Comparison of ENCODE assay signal across 19 cellular contexts in genomic region chr18:57624988-57625387, GRCh38. TPM values are rescaled to one million over a fixed set of nuclear protein-coding genes. Genes with fewer than 3 reads are reported as not detected.
A peak's percentile ranks its signal among the peaks of the same experiment; 100 is the strongest.
DNase-seq lines count a peak whose midpoint lies in the region; ATAC-seq, FAIRE-seq and TF ChIP-seq lines count a peak whose summit lies in the region.
"Had no signal": no experiment of that assay in that cellular context is flagged by ENCODE, and none has a peak within 500 bp of the region (broad histone marks: within the 10 kb centered on the region; RNA-seq: fewer than 3 reads in every experiment).

No MANE protein-coding gene starts in this region.

- TF ChIP-seq EP300 in HepG2 (IDR thresholded peaks at IDR 0.05; ENCODE audit: low read depth in 2 of 2, low read length in 2 of 2): no peak
- TF ChIP-seq EP300 in HepG2 (CRISPR knock-in tag; IDR thresholded peaks at IDR 0.05; ENCODE audit: borderline replicate concordance): no peak

- BruUV-seq in HepG2 (replicated peaks; lab: Mats Ljungman, UMichigan): no TSS peak

- H3K4me2 ChIP-seq in HepG2 (ENCODE audit: low read depth, low read length) (no peak overlapping the region), fibroblast of lung (ENCODE audit: extremely low read depth, insufficient read depth, low read length) (no peak overlapping the region)
- H3K4me2 ChIP-seq: A549 had no signal

- CTCF ChIA-PET in HepG2 (lab: Yijun Ruan, JAX; ENCODE audit: low intra/inter-chr PET ratio, low total read pairs): no interaction called here

- H3K79me2 ChIP-seq in HepG2 (ENCODE audit: insufficient read depth, low read length) (peaks cover 16% of the 10 kb centered on the region), fibroblast of lung (ENCODE audit: control insufficient read depth, insufficient read depth, low read length) (peaks cover 15% of the 10 kb centered on the region)

- no CpG with 5 or more reads among the region's 4 CpGs for WGBS in HepG2 (ENCODE audit: low lambda C conversion rate)
- no CpG with 5 or more reads among the region's 4 CpGs for WGBS in right lobe of liver (ENCODE audit: insufficient coverage, low coverage, low lambda C conversion rate, missing lambda C conversion rate)

- intact Hi-C loops in HepG2 (cut with micrococcal nuclease; ENCODE audit: unreplicated experiment): loop anchor here (5.0 to 10.0 kb wide), 3 partner anchors 190 to 790 kb away; no protein-coding TSS in a partner anchor
- intact Hi-C loops in right lobe of liver (cut with DNase I): no loop called here

- POLR2A ChIA-PET in HepG2 (lab: Yijun Ruan, JAX): no interaction called here

- TF ChIP-seq POLR2A in HepG2 (IDR thresholded peaks at IDR 0.05; ENCODE audit: insufficient read depth in 1 of 2, low read depth in 2 of 2, low read length in 2 of 2): no peak
- TF ChIP-seq POLR2A in right lobe of liver (IDR thresholded peaks at IDR 0.05): no peak

- TF ChIP-seq RAD21 in HepG2 (CRISPR knock-in tag; IDR thresholded peaks at IDR 0.05): no peak

- H3K36me3 ChIP-seq in HepG2 (replicated peaks in 1 of 2; ENCODE audit: control insufficient read depth in 1 of 2, insufficient read depth in 2 of 2, low read length in 2 of 2) (peaks cover 0 to 2% of the 10 kb centered on the region in 2 experiments; a peak in 2 of 5 replicates), right lobe of liver (no peaks in the 10 kb centered on the region), fibroblast of lung (ENCODE audit: control insufficient read depth, insufficient read depth, low read length) (no peaks in the 10 kb centered on the region)
- H3K36me3 ChIP-seq: left lung, uterus had no signal

- H3K4me3 ChIP-seq in HepG2 (replicated peaks in 1 of 3; ENCODE audit: insufficient read depth in 1 of 3, low read depth in 2 of 3, low read length in 3 of 3): no peak overlapping the region
- no peak overlapping the region for H3K4me3 ChIP-seq in right lobe of liver
- no peak overlapping the region for H3K4me3 ChIP-seq in fibroblast of lung (replicated peaks in 1 of 4; ENCODE audit: control extremely low read depth in 1 of 4, insufficient read depth in 1 of 4, low read depth in 3 of 4, low read length in 4 of 4)
- H3K4me3 ChIP-seq: A549, left lung, uterus had no signal

- in situ Hi-C loops in HepG2 (cut with HindIII; ENCODE audit: extremely low pct_ligation_motif_present, low pct_unique_long_range_greater_than_20kb): no loop called here

- H3K4me1 ChIP-seq in HepG2 (ENCODE audit: insufficient read depth, low read length) (peaks cover 36% of the 10 kb centered on the region), right lobe of liver (peaks cover 0 to 10% (median 0%) of the 10 kb centered on the region in 4 donors), fibroblast of lung (ENCODE audit: control insufficient read depth, extremely low read depth, insufficient read depth, low read length) (peaks cover 6% of the 10 kb centered on the region)

- H3K9ac ChIP-seq in HepG2 (ENCODE audit: insufficient read depth, low read depth, low read length) (no peak overlapping the region), fibroblast of lung (ENCODE audit: insufficient read depth, low read length) (no peak overlapping the region)

- DNase-seq in HepG2 (ENCODE audit: low spot score) (no peak), right lobe of liver (no peak), RCC 7860 (ENCODE audit: low spot score) (peak; percentile 40), fibroblast of lung (ENCODE audit: low read depth in 2 of 2) (peak; percentile 22 to 65), urothelium cell line (ENCODE audit: low spot score) (peak; percentile 27), RPMI8226 (no peak), retina (no peak)
- DNase-seq: activated CD8-positive, alpha-beta T cell treated with anti-CD3 and anti-CD28 coated beads, Interleukin-2, amount 10 ng/mL, durations not matched to agents 7 days and 5 days; CD8-positive, alpha-beta memory T cell; GDM1; left lung; NCI-H146; stimulated activated CD4-positive, alpha-beta T cell treated with anti-CD3 and anti-CD28 coated beads, Interleukin-2, amount 100 ng/mL, for 24 hours; T-cell; uterus; WERI-Rb-1 had no signal

- H3K9me3 ChIP-seq in HepG2 (ENCODE audit: low read length): no peaks in the 10 kb centered on the region
- no peaks in the 10 kb centered on the region for H3K9me3 ChIP-seq in right lobe of liver
- no peaks in the 10 kb centered on the region for H3K9me3 ChIP-seq in fibroblast of lung (ENCODE audit: control insufficient read depth, insufficient read depth, low read depth, low read length)
- H3K9me3 ChIP-seq: A549, left lung, uterus had no signal

- H3K27me3 ChIP-seq in HepG2 (ENCODE audit: control insufficient read depth in 1 of 2, insufficient read depth in 2 of 2, low read length in 2 of 2) (no peaks in the 10 kb centered on the region; a peak in 1 of 5 replicates), right lobe of liver (no peaks in the 10 kb centered on the region), fibroblast of lung (ENCODE audit: control insufficient read depth, insufficient read depth, low read length) (no peaks in the 10 kb centered on the region)
- H3K27me3 ChIP-seq: left lung, uterus had no signal

- no peaks in the 10 kb centered on the region for H4K20me1 ChIP-seq in HepG2 (ENCODE audit: insufficient read depth, low read length)
- H4K20me1 ChIP-seq in fibroblast of lung (ENCODE audit: control insufficient read depth, extremely low read depth, insufficient read depth, low read length): no peaks in the 10 kb centered on the region

- FAIRE-seq in HepG2 (lab: Jason Lieb, UNC) (no peak), RCC 7860 (lab: Jason Lieb, UNC) (no peak), urothelium cell line (lab: Jason Lieb, UNC) (no peak)
- FAIRE-seq: A549, GM12892 had no signal

- ATAC-seq in HepG2 (no peak), right lobe of liver (no peak), HG03460 (IDR thresholded peaks at IDR 0.05; ENCODE audit: unreplicated experiment) (no peak)
- ATAC-seq: A549; activated CD8-positive, alpha-beta T cell treated with anti-CD3 and anti-CD28 coated beads, Interleukin-2, amount 10 ng/mL, durations not matched to agents 7 days and 5 days; left lung; T-cell had no signal

- H3K27ac ChIP-seq in HepG2 (ENCODE audit: extremely low read length, insufficient read depth, low read length) (no peak overlapping the region), right lobe of liver (no peak overlapping the region), fibroblast of lung (ENCODE audit: insufficient read depth, low read length) (no peak overlapping the region)
- H3K27ac ChIP-seq: A549, left lung, uterus, WERI-Rb-1 had no signal

- no peak for TF ChIP-seq CTCF in HepG2 (CRISPR knock-in tag; IDR thresholded peaks at IDR 0.05)
- TF ChIP-seq CTCF in right lobe of liver (IDR thresholded peaks at IDR 0.05): no peak
- TF ChIP-seq CTCF in fibroblast of lung (conservative IDR thresholded peaks at IDR 0.05 in 1 of 2, IDR thresholded peaks at IDR 0.05 in 1 of 2; ENCODE audit: low read depth in 1 of 2, low read length in 2 of 2): no peak

- H2AFZ ChIP-seq in HepG2 (ENCODE audit: low read length): no peak overlapping the region
- H2AFZ ChIP-seq in fibroblast of lung (ENCODE audit: low read length): peak overlapping the region; percentile 5

RNA-seq across cellular contexts. Expression of gene NARS1, which starts 3.4 kb away (rescaled TPM):
- total RNA-seq in HepG2 (2016; rRNA removed; fragmentation: Illumina TruSeq; extraction: Trizol) (200 and 292 TPM in 2 replicates), right lobe of liver (10 to 100 TPM; 38.5 to 99.2 (median 41.1) TPM), fibroblast of lung (202 and 207 TPM in 2 replicates)
- total RNA-seq in HepG2 (2016; cell fraction: cytosol; rRNA removed; fragmentation: Illumina TruSeq; extraction: Trizol; ENCODE audit: low read depth): 18.6 and 19.7 TPM in 2 replicates
- total RNA-seq in HepG2 (2016; cell fraction: insoluble cytoplasmic fraction; rRNA removed; fragmentation: Illumina TruSeq; extraction: Trizol): 204 and 283 TPM in 2 replicates
- 24.0 and 28.8 TPM in 2 replicates for total RNA-seq in HepG2 (2016; cell fraction: membrane; rRNA removed; fragmentation: Illumina TruSeq; extraction: Trizol)
- total RNA-seq in HepG2 (2016; cell fraction: nucleus; rRNA removed; fragmentation: Illumina TruSeq; extraction: Trizol): 132 and 136 TPM in 2 replicates
- polyA plus RNA-seq in HepG2 (2011; rRNA removed) (130 and 144 TPM in 2 replicates), fibroblast of lung (133 and 140 TPM in 2 replicates)
- polyA plus RNA-seq in HepG2 (2011; cell fraction: cytosol; rRNA removed): 67.4 and 109 TPM in 2 replicates
- polyA plus RNA-seq in HepG2 (2011; cell fraction: nucleus; rRNA removed): 162 and 209 TPM in 2 replicates
- 127 and 139 TPM in 2 replicates for polyA plus RNA-seq in HepG2 (2012)
- polyA plus RNA-seq in HepG2 (2016; cell fraction: cytosol; fragmentation: Illumina TruSeq; extraction: Trizol; ENCODE audit: low read depth): 4.7 and 5.7 TPM in 2 replicates
- 225 and 239 TPM in 2 replicates for polyA plus RNA-seq in HepG2 (2016; cell fraction: insoluble cytoplasmic fraction; fragmentation: Illumina TruSeq; extraction: Trizol; ENCODE audit: low read depth)
- 14.0 and 17.6 TPM in 2 replicates for polyA plus RNA-seq in HepG2 (2016; cell fraction: membrane; fragmentation: Illumina TruSeq; extraction: Trizol; ENCODE audit: low read depth)
- polyA plus RNA-seq in HepG2 (2016; cell fraction: nucleus; fragmentation: Illumina TruSeq; extraction: Trizol; ENCODE audit: insufficient read depth, low read depth): 191 and 197 TPM in 2 replicates
- polyA minus RNA-seq in HepG2 (2011; rRNA and poly(A)+ RNA removed; ENCODE audit: low replicate concordance): 110 and 175 TPM in 2 replicates
- polyA minus RNA-seq in HepG2 (2011; cell fraction: cytosol; rRNA and poly(A)+ RNA removed): 104 and 117 TPM in 2 replicates
- 174 and 191 TPM in 2 replicates for polyA minus RNA-seq in HepG2 (2011; cell fraction: nucleus; rRNA and poly(A)+ RNA removed)
- 107 and 121 TPM in 2 replicates for polyA plus RNA-seq in fibroblast of lung (2012)
- 58.5 and 88.0 TPM in 2 replicates for polyA minus RNA-seq in fibroblast of lung (ENCODE audit: low replicate concordance)

RNA-seq across cellular contexts. Expression of gene FECH, which starts 38.5 kb away (rescaled TPM):
- total RNA-seq in HepG2 (2016; rRNA removed; fragmentation: Illumina TruSeq; extraction: Trizol) (21.9 and 29.1 TPM in 2 replicates), right lobe of liver (10 to 100 TPM; 30.1 to 73.9 (median 38.7) TPM), fibroblast of lung (17.7 and 23.8 TPM in 2 replicates)
- 2.8 and 3.2 TPM in 2 replicates for total RNA-seq in HepG2 (2016; cell fraction: cytosol; rRNA removed; fragmentation: Illumina TruSeq; extraction: Trizol; ENCODE audit: low read depth)
- total RNA-seq in HepG2 (2016; cell fraction: insoluble cytoplasmic fraction; rRNA removed; fragmentation: Illumina TruSeq; extraction: Trizol): 23.3 and 28.6 TPM in 2 replicates
- 9.2 and 9.7 TPM in 2 replicates for total RNA-seq in HepG2 (2016; cell fraction: membrane; rRNA removed; fragmentation: Illumina TruSeq; extraction: Trizol)
- 10.9 and 11.0 TPM in 2 replicates for total RNA-seq in HepG2 (2016; cell fraction: nucleus; rRNA removed; fragmentation: Illumina TruSeq; extraction: Trizol)
- polyA plus RNA-seq in HepG2 (2011; rRNA removed) (14.7 and 16.4 TPM in 2 replicates), fibroblast of lung (44.4 and 52.7 TPM in 2 replicates)
- 14.1 and 16.3 TPM in 2 replicates for polyA plus RNA-seq in HepG2 (2011; cell fraction: cytosol; rRNA removed)
- polyA plus RNA-seq in HepG2 (2011; cell fraction: nucleus; rRNA removed): 5.4 and 9.2 TPM in 2 replicates
- 10.4 and 11.0 TPM in 2 replicates for polyA plus RNA-seq in HepG2 (2012)
- 2.7 and 3.8 TPM in 2 replicates for polyA plus RNA-seq in HepG2 (2016; cell fraction: cytosol; fragmentation: Illumina TruSeq; extraction: Trizol; ENCODE audit: low read depth)
- polyA plus RNA-seq in HepG2 (2016; cell fraction: insoluble cytoplasmic fraction; fragmentation: Illumina TruSeq; extraction: Trizol; ENCODE audit: low read depth): 26.1 and 27.9 TPM in 2 replicates
- 7.3 and 7.4 TPM in 2 replicates for polyA plus RNA-seq in HepG2 (2016; cell fraction: membrane; fragmentation: Illumina TruSeq; extraction: Trizol; ENCODE audit: low read depth)
- 16.2 and 16.7 TPM in 2 replicates for polyA plus RNA-seq in HepG2 (2016; cell fraction: nucleus; fragmentation: Illumina TruSeq; extraction: Trizol; ENCODE audit: insufficient read depth, low read depth)
- polyA minus RNA-seq in HepG2 (2011; rRNA and poly(A)+ RNA removed; ENCODE audit: low replicate concordance): 15.9 and 39.3 TPM in 2 replicates
- polyA minus RNA-seq in HepG2 (2011; cell fraction: cytosol; rRNA and poly(A)+ RNA removed): 12.3 and 14.0 TPM in 2 replicates
- polyA minus RNA-seq in HepG2 (2011; cell fraction: nucleus; rRNA and poly(A)+ RNA removed): 8.2 and 9.6 TPM in 2 replicates
- polyA plus RNA-seq in fibroblast of lung (2012): 27.4 and 33.3 TPM in 2 replicates
- 18.0 and 26.1 TPM in 2 replicates for polyA minus RNA-seq in fibroblast of lung (ENCODE audit: low replicate concordance)

Comparison
In these comparisons a context has a peak if more than half of its experiments do, and no peak if none do; other contexts are left out.
1. DNase-seq: peak in RCC 7860 (single experiment), fibroblast of lung (2 of 2) and urothelium cell line (single experiment); none in HepG2 (single experiment), right lobe of liver (0 of 3), RPMI8226 (single experiment) and retina (single experiment).